1 cellular context compared by ENCODE assay signal in the genomic region with DNA sequence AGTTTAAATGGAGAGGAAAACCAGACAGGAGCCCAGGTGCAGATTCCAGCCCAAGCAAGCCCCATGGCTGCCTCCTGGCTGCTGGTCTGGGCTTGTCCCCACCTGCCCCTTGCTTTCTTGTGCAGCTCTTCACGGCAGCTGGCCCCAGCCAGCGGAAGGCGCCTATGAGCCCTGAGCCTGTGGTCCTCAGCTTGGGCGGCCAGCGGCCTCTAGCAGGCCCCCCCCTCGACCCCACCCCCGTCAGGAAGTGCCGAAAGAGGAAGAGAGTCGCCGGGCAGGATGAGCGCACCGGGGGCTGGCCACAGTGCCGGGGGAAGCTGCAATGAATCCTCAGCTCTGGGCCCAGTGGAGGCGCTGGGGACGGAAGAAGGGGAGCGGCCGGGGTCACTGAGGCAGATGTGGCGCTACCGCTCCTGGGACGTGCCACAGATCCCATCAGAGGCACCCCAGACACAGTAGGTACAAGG.
TF ChIP-seq lines count a peak whose summit lies in the region.

No MANE protein-coding gene starts in this region.

TF ChIP-seq in HepG2, 621 proteins besides CTCF, POLR2A, EP300 and RAD21:
- TF ChIP-seq ZBTB38 (CRISPR knock-in tag; IDR thresholded peaks at IDR 0.05) (peak; percentile 57; the same call in 1 of the 2 replicates), CHD4 (IDR thresholded peaks at IDR 0.05; ENCODE audit: borderline replicate concordance, low read length) (no peak)
- TF ChIP-seq, protein P1, sequence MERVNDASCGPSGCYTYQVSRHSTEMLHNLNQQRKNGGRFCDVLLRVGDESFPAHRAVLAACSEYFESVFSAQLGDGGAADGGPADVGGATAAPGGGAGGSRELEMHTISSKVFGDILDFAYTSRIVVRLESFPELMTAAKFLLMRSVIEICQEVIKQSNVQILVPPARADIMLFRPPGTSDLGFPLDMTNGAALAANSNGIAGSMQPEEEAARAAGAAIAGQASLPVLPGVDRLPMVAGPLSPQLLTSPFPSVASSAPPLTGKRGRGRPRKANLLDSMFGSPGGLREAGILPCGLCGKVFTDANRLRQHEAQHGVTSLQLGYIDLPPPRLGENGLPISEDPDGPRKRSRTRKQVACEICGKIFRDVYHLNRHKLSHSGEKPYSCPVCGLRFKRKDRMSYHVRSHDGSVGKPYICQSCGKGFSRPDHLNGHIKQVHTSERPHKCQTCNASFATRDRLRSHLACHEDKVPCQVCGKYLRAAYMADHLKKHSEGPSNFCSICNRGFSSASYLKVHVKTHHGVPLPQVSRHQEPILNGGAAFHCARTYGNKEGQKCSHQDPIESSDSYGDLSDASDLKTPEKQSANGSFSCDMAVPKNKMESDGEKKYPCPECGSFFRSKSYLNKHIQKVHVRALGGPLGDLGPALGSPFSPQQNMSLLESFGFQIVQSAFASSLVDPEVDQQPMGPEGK (CRISPR knock-in tag; IDR thresholded peaks at IDR 0.05), result peak; percentile 64
- TF ChIP-seq, protein P2, sequence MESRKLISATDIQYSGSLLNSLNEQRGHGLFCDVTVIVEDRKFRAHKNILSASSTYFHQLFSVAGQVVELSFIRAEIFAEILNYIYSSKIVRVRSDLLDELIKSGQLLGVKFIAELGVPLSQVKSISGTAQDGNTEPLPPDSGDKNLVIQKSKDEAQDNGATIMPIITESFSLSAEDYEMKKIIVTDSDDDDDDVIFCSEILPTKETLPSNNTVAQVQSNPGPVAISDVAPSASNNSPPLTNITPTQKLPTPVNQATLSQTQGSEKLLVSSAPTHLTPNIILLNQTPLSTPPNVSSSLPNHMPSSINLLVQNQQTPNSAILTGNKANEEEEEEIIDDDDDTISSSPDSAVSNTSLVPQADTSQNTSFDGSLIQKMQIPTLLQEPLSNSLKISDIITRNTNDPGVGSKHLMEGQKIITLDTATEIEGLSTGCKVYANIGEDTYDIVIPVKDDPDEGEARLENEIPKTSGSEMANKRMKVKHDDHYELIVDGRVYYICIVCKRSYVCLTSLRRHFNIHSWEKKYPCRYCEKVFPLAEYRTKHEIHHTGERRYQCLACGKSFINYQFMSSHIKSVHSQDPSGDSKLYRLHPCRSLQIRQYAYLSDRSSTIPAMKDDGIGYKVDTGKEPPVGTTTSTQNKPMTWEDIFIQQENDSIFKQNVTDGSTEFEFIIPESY (CRISPR knock-in tag; IDR thresholded peaks at IDR 0.05), result peak; percentile 65; the same call in 1 of the 2 replicates
